Comparison of ENCODE assay signal across 13 cellular contexts in genomic region chr10:5618829-5619228, GRCh38. TPM values are rescaled to one million over a fixed set of nuclear protein-coding genes. Genes with fewer than 3 reads are reported as not detected.
A peak's percentile ranks its signal among the peaks of the same experiment; 100 is the strongest.
DNase-seq lines count a peak whose midpoint lies in the region; ATAC-seq and TF ChIP-seq lines count a peak whose summit lies in the region.
"Had no signal": no experiment of that assay in that cellular context is flagged by ENCODE, and none has a peak within 500 bp of the region (broad histone marks: within the 10 kb centered on the region; RNA-seq: fewer than 3 reads in every experiment).

No MANE protein-coding gene starts in this region.

- no peaks in the 10 kb centered on the region for H4K20me1 ChIP-seq in smooth muscle cell (ENCODE audit: low read depth)

- H3K4me3 ChIP-seq in smooth muscle cell: no peak overlapping the region
- H3K4me3 ChIP-seq: body of pancreas had no signal

- ATAC-seq in GM18502 (IDR thresholded peaks at IDR 0.05; ENCODE audit: poor library complexity, unreplicated experiment) (no peak), GM19452 (IDR thresholded peaks at IDR 0.05; ENCODE audit: unreplicated experiment) (no peak), GM18867 (IDR thresholded peaks at IDR 0.05; ENCODE audit: unreplicated experiment) (no peak)
- ATAC-seq: body of pancreas; stimulated activated effector memory CD8-positive, alpha-beta T cell treated with anti-CD3 and anti-CD28 coated beads, Interleukin-12 subunit alpha, Interleukin-12 subunit beta, amount 100 ng/mL, for 72 hours had no signal

- H3K27ac ChIP-seq in epithelial cell of prostate (peak overlapping the region; percentile 63), smooth muscle cell (ENCODE audit: low read depth) (peak overlapping the region; percentile 48)
- H3K27ac ChIP-seq: body of pancreas had no signal

- peaks cover 20% of the 10 kb centered on the region for H3K4me1 ChIP-seq in smooth muscle cell (ENCODE audit: low read depth)

- H2AFZ ChIP-seq in smooth muscle cell (ENCODE audit: low read depth): no peak overlapping the region

- H3K27me3 ChIP-seq in smooth muscle cell (ENCODE audit: low read depth): no peaks in the 10 kb centered on the region
- H3K27me3 ChIP-seq: body of pancreas had no signal

- DNase-seq in GM03348 (ENCODE audit: low spot score): peak; percentile 65
- DNase-seq in epithelial cell of prostate (ENCODE audit: low read depth, low spot score): no peak
- DNase-seq in left kidney (ENCODE audit: low read depth, low spot score): peak; percentile 57
- no peak for DNase-seq in smooth muscle cell (lab: John Stamatoyannopoulos, UW; ENCODE audit: unreplicated experiment)
- no peak for DNase-seq in NOMO-1 treated with dmso at 0.1 percent for 144 hours (lab: John Stamatoyannopoulos, UW; ENCODE audit: unreplicated experiment)
- DNase-seq: effector CD8-positive, alpha-beta T cell; HCEC 1CT; retina had no signal

- no peaks in the 10 kb centered on the region for H3K9me3 ChIP-seq in smooth muscle cell (replicated peaks; ENCODE audit: low read depth)
- H3K9me3 ChIP-seq: body of pancreas had no signal

- H3K9ac ChIP-seq in smooth muscle cell (ENCODE audit: low read depth): no peak overlapping the region

- H3K79me2 ChIP-seq in smooth muscle cell (ENCODE audit: low read depth): no peaks in the 10 kb centered on the region

- no peaks in the 10 kb centered on the region for H3F3A ChIP-seq in smooth muscle cell (ENCODE audit: low read depth)

- TF ChIP-seq CTCF in smooth muscle cell (IDR thresholded peaks at IDR 0.05; ENCODE audit: borderline replicate concordance, insufficient read depth, poor library complexity, severe bottlenecking): no peak

- no peaks in the 10 kb centered on the region for H3K36me3 ChIP-seq in smooth muscle cell (ENCODE audit: low read depth)

- H3K4me2 ChIP-seq in smooth muscle cell: peak overlapping the region; percentile 55

- WGBS in smooth muscle cell (ENCODE audit: low lambda C conversion rate): 28% methylated on average over 12 of the region's 12 CpGs

RNA-seq across cellular contexts. Expression of gene ASB13, which starts 47.6 kb away (rescaled TPM):
- total RNA-seq in smooth muscle cell: 12.6 and 22.6 TPM in 2 replicates
- 26.4 and 34.7 TPM in 2 replicates for polyA plus RNA-seq in smooth muscle cell

Comparison
In these comparisons a context has a peak if more than half of its experiments do, and no peak if none do; other contexts are left out.
1. DNase-seq: peak in GM03348 (single experiment) and left kidney (single experiment); none in epithelial cell of prostate (single experiment), smooth muscle cell (single experiment) and NOMO-1 treated with dmso at 0.1 percent for 144 hours (single experiment).